In genomic region chr2:190981733-190982132, GRCh38 we compare ENCODE assay signal across 18 cellular contexts. TPM values are rescaled to one million over a fixed set of nuclear protein-coding genes. Genes with fewer than 3 reads are reported as not detected.
DNase-seq lines count a peak whose midpoint lies in the region; ATAC-seq and TF ChIP-seq lines count a peak whose summit lies in the region.
"Had no signal": no experiment of that assay in that cellular context is flagged by ENCODE, and none has a peak within 500 bp of the region (broad histone marks: within the 10 kb centered on the region; RNA-seq: fewer than 3 reads in every experiment).

No MANE protein-coding gene starts in this region.

- H3K4me1 ChIP-seq in OCI-LY1 (ENCODE audit: insufficient read depth, low read length, severe bottlenecking) (peaks cover 24% of the 10 kb centered on the region), parathyroid adenoma (peaks cover 43% of the 10 kb centered on the region)

- no peak for DNase-seq in activated CD4-positive, alpha-beta T cell treated with anti-CD3 and anti-CD28 coated beads, Interleukin-2, amount 10 ng/mL, durations not matched to agents 24 days and 14 days
- no peak for DNase-seq in activated CD4-positive, alpha-beta T cell treated with anti-CD3 and anti-CD28 coated beads for 1 hour
- no peak for DNase-seq in activated naive CD8-positive, alpha-beta T cell treated with anti-CD3 and anti-CD28 coated beads, Interleukin-2, amount 50 U/mL, for 24 hours
- no peak for DNase-seq in dermis blood vessel endothelial cell
- DNase-seq in osteocyte (ENCODE audit: extremely low spot score, unreplicated experiment) = no peak
- DNase-seq: 8988T; activated effector memory CD4-positive, alpha-beta T cell treated with Interleukin-2 at 50 U/mL for 16 hours; DMS 273 treated with DMSO at 0.1 percent for 48 hours; head of caudate nucleus; immature natural killer cell; NCI-H2171; NCI-H526 treated with DMSO at 0.1 percent for 48 hours; Right ventricle myocardium superior; upper lobe of right lung had no signal

- no peaks in the 10 kb centered on the region for H3K79me2 ChIP-seq in OCI-LY1 (ENCODE audit: insufficient read depth, low read length)
- H3K79me2 ChIP-seq in parathyroid adenoma = no peaks in the 10 kb centered on the region

- H3K4me3 ChIP-seq in OCI-LY1 (ENCODE audit: low read depth, low read length, poor library complexity, severe bottlenecking) = no peak overlapping the region
- no peak overlapping the region for H3K4me3 ChIP-seq in parathyroid adenoma (ENCODE audit: low read depth, low read length)
- H3K4me3 ChIP-seq: upper lobe of right lung had no signal

- no peak for TF ChIP-seq CTCF in OCI-LY1 (IDR thresholded peaks at IDR 0.05; ENCODE audit: low read length)
- no peak for TF ChIP-seq CTCF in parathyroid adenoma (IDR thresholded peaks at IDR 0.05)
- TF ChIP-seq CTCF in osteocyte (IDR thresholded peaks at IDR 0.05) = no peak

- H3K9me2 ChIP-seq in OCI-LY1 (ENCODE audit: low read depth, low read length) = no peaks in the 10 kb centered on the region

- H3K27ac ChIP-seq in OCI-LY1 (ENCODE audit: low read depth, low read length, poor library complexity, severe bottlenecking) (peak overlapping the region; percentile 67), parathyroid adenoma (peak overlapping the region; percentile 90)

- peaks cover 86% of the 10 kb centered on the region for H3K36me3 ChIP-seq in OCI-LY1 (ENCODE audit: insufficient read depth, low read length)
- peaks cover 3% of the 10 kb centered on the region for H3K36me3 ChIP-seq in parathyroid adenoma (ENCODE audit: control insufficient read depth, insufficient read depth, low read length)

- H3K9me3 Mint-ChIP-seq in activated CD4-positive, alpha-beta T cell treated with anti-CD3 and anti-CD28 coated beads, Interleukin-2, amount 10 ng/mL, durations not matched to agents 24 days and 14 days = no peaks in the 10 kb centered on the region
- H3K9me3 Mint-ChIP-seq in activated naive CD8-positive, alpha-beta T cell treated with anti-CD3 and anti-CD28 coated beads, Interleukin-2, amount 50 U/mL, for 24 hours = no peaks in the 10 kb centered on the region
- H3K9me3 Mint-ChIP-seq in osteocyte (ENCODE audit: unreplicated experiment) = no peaks in the 10 kb centered on the region
- H3K9me3 Mint-ChIP-seq: immature natural killer cell had no signal

- H2AFZ ChIP-seq in OCI-LY1 (ENCODE audit: low read length) (no peak overlapping the region), parathyroid adenoma (peak overlapping the region; percentile 79)

- H3K27me3 Mint-ChIP-seq in activated CD4-positive, alpha-beta T cell treated with anti-CD3 and anti-CD28 coated beads, Interleukin-2, amount 10 ng/mL, durations not matched to agents 24 days and 14 days = no peaks in the 10 kb centered on the region
- no peaks in the 10 kb centered on the region for H3K27me3 Mint-ChIP-seq in activated naive CD8-positive, alpha-beta T cell treated with anti-CD3 and anti-CD28 coated beads, Interleukin-2, amount 50 U/mL, for 24 hours
- no peaks in the 10 kb centered on the region for H3K27me3 Mint-ChIP-seq in osteocyte (ENCODE audit: unreplicated experiment)

- H3K4me2 ChIP-seq in OCI-LY1 (ENCODE audit: low read length) = no peak overlapping the region
- H3K4me2 ChIP-seq in parathyroid adenoma (ENCODE audit: low read length) = no peak overlapping the region

- H4K20me1 ChIP-seq in OCI-LY1 (ENCODE audit: insufficient read depth, low read length) = no peaks in the 10 kb centered on the region

- H3K27me3 ChIP-seq in OCI-LY1 (ENCODE audit: insufficient read depth, low read length) = no peaks in the 10 kb centered on the region
- H3K27me3 ChIP-seq in parathyroid adenoma (ENCODE audit: control insufficient read depth, insufficient read depth, low read length) = no peaks in the 10 kb centered on the region
- H3K27me3 ChIP-seq: upper lobe of right lung had no signal

- intact Hi-C loops in activated CD4-positive, alpha-beta T cell treated with anti-CD3 and anti-CD28 coated beads, Interleukin-2, amount 10 ng/mL, durations not matched to agents 24 days and 14 days (cut with micrococcal nuclease) = loop anchor here (5.0 kb wide), 1 partner anchor 69 kb away; no protein-coding TSS in a partner anchor

- H3K9ac ChIP-seq in OCI-LY1 (ENCODE audit: low read length) (no peak overlapping the region), parathyroid adenoma (no peak overlapping the region)

- peak overlapping the region; percentile 90 for H3K27ac Mint-ChIP-seq in activated CD4-positive, alpha-beta T cell treated with anti-CD3 and anti-CD28 coated beads, Interleukin-2, amount 10 ng/mL, durations not matched to agents 24 days and 14 days
- H3K27ac Mint-ChIP-seq in activated naive CD8-positive, alpha-beta T cell treated with anti-CD3 and anti-CD28 coated beads, Interleukin-2, amount 50 U/mL, for 24 hours = peak overlapping the region; percentile 76
- no peak overlapping the region for H3K27ac Mint-ChIP-seq in osteocyte (ENCODE audit: unreplicated experiment)

- H3K4me3 Mint-ChIP-seq in activated CD4-positive, alpha-beta T cell treated with anti-CD3 and anti-CD28 coated beads, Interleukin-2, amount 10 ng/mL, durations not matched to agents 24 days and 14 days = no peak overlapping the region
- no peak overlapping the region for H3K4me3 Mint-ChIP-seq in activated naive CD8-positive, alpha-beta T cell treated with anti-CD3 and anti-CD28 coated beads, Interleukin-2, amount 50 U/mL, for 24 hours
- H3K4me3 Mint-ChIP-seq in osteocyte (ENCODE audit: unreplicated experiment) = no peak overlapping the region
- H3K4me3 Mint-ChIP-seq: immature natural killer cell had no signal

- H3K4me1 Mint-ChIP-seq in activated CD4-positive, alpha-beta T cell treated with anti-CD3 and anti-CD28 coated beads, Interleukin-2, amount 10 ng/mL, durations not matched to agents 24 days and 14 days = peaks cover 61% of the 10 kb centered on the region
- peaks cover 83% of the 10 kb centered on the region for H3K4me1 Mint-ChIP-seq in activated naive CD8-positive, alpha-beta T cell treated with anti-CD3 and anti-CD28 coated beads, Interleukin-2, amount 50 U/mL, for 24 hours
- H3K4me1 Mint-ChIP-seq in osteocyte (ENCODE audit: unreplicated experiment) = peaks cover 24% of the 10 kb centered on the region

- H3F3A ChIP-seq in OCI-LY1 (ENCODE audit: insufficient read depth, low read length) = no peaks in the 10 kb centered on the region

- ATAC-seq in activated naive CD8-positive, alpha-beta T cell treated with anti-CD3 and anti-CD28 coated beads, Interleukin-2, amount 50 U/mL, for 24 hours = no peak
- no peak for ATAC-seq in HG03469 (IDR thresholded peaks at IDR 0.05; ENCODE audit: unreplicated experiment)
- ATAC-seq: HCT116, upper lobe of right lung had no signal

- H3K9me3 ChIP-seq in OCI-LY1 (ENCODE audit: low read length) (no peaks in the 10 kb centered on the region), parathyroid adenoma (ENCODE audit: control insufficient read depth, low read length) (no peaks in the 10 kb centered on the region)
- H3K9me3 ChIP-seq: upper lobe of right lung had no signal

- peaks cover 89% of the 10 kb centered on the region for H3K36me3 Mint-ChIP-seq in activated CD4-positive, alpha-beta T cell treated with anti-CD3 and anti-CD28 coated beads, Interleukin-2, amount 10 ng/mL, durations not matched to agents 24 days and 14 days (ENCODE audit: low read depth)
- H3K36me3 Mint-ChIP-seq in activated naive CD8-positive, alpha-beta T cell treated with anti-CD3 and anti-CD28 coated beads, Interleukin-2, amount 50 U/mL, for 24 hours (ENCODE audit: low read depth) = peaks cover 91% of the 10 kb centered on the region
- peaks cover 82% of the 10 kb centered on the region for H3K36me3 Mint-ChIP-seq in osteocyte (ENCODE audit: unreplicated experiment)

RNA-seq across cellular contexts. Expression of gene STAT1, which starts 32.2 kb away (rescaled TPM):
- 152 and 160 TPM in 2 replicates for total RNA-seq in activated CD4-positive, alpha-beta T cell treated with anti-CD3 and anti-CD28 coated beads, Interleukin-2, amount 10 ng/mL, durations not matched to agents 24 days and 14 days
- total RNA-seq in dermis blood vessel endothelial cell (68.6 and 120 TPM in 2 replicates), osteocyte (74.0 and 76.5 TPM in 2 replicates)
